8 cellular contexts compared by ENCODE assay signal in the genomic region with DNA sequence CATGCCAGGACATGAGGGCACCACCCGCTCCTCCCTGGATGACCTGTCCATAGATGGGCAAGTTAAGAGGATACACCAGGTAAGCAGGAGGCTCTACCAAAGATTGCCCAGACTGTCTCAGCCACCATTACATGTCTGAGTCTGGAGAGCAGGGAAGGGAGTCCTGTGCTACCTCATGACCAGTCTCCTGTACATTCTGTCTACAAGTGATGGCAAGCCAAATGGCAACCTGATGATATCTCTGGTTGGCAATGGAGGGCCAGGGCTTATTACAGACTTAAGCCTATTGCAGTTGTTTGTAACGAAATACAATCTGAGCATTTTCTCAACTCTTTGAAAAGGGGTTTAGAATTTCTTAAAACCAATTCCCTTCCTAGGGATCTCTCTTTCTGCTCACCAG. TPM values are rescaled to one million over a fixed set of nuclear protein-coding genes. Genes with fewer than 3 reads are reported as not detected.
"Had no signal": no experiment of that assay in that cellular context is flagged by ENCODE, and none has a peak within 500 bp of the region (broad histone marks: within the 10 kb centered on the region; RNA-seq: fewer than 3 reads in every experiment).

No MANE protein-coding gene starts in this region.

- H3K4me3 ChIP-seq: GM23338 had no signal

- H3K27me3 Mint-ChIP-seq: IgD-negative memory B cell had no signal

- H2AFZ ChIP-seq: GM23338 had no signal

- H3K4me2 ChIP-seq: GM23338, KMS-11 had no signal

- H3K27ac ChIP-seq: KMS-11 had no signal

- H3K4me3 Mint-ChIP-seq: GM23338, H9 had no signal

- ATAC-seq: GM23338 had no signal

- H3K9me3 Mint-ChIP-seq: GM23338, H9, IgD-negative memory B cell had no signal

- DNase-seq: H9, HCEC 1CT, KBM-7 had no signal

- H3K9ac ChIP-seq: KMS-11 had no signal

- H3K4me1 Mint-ChIP-seq: GM23338, H9 had no signal

- H3K27ac Mint-ChIP-seq: GM23338, H9 had no signal

RNA-seq across cellular contexts. Expression of a gene that starts 58.6 kb away (rescaled TPM):
- total RNA-seq: GM23338, H1, H9, HT-29 had no signal
- polyA plus RNA-seq: GM23338, H1 had no signal
